Comparison of ENCODE assay signal across 18 cellular contexts in genomic region chr1:81128079-81128478, GRCh38.
DNase-seq lines count a peak whose midpoint lies in the region; ATAC-seq, FAIRE-seq and TF ChIP-seq lines count a peak whose summit lies in the region.
"Had no signal": no experiment of that assay in that cellular context is flagged by ENCODE, and none has a peak within 500 bp of the region (broad histone marks: within the 10 kb centered on the region; RNA-seq: fewer than 3 reads in every experiment).

No MANE protein-coding gene starts in this region.

- H3K27ac ChIP-seq in IMR-90 (ENCODE audit: insufficient read depth, low read length) (no peak overlapping the region), testis (no peak overlapping the region)
- H3K27ac ChIP-seq: BLaER1, C4-2B had no signal

- ATAC-seq in IMR-90 (ENCODE audit: low read depth): no peak
- ATAC-seq: CD8-positive, alpha-beta T cell had no signal

- TF ChIP-seq RAD21 in IMR-90 (IDR thresholded peaks at IDR 0.05; ENCODE audit: low read length): no peak

- DNase-seq in IMR-90 (no peak), NCI-H526 (lab: John Stamatoyannopoulos, UW) (peak; percentile 10 to 15), adipocyte (ENCODE audit: low read depth) (peak; percentile 29), frontal cortex (ENCODE audit: low spot score in 2 of 2) (no peak), NCI-H2107 treated with DMSO at 0.1 percent for 48 hours (lab: John Stamatoyannopoulos, UW; ENCODE audit: unreplicated experiment) (no peak), testis (no peak)
- DNase-seq: Caco-2; CD4-positive, CD25-positive, alpha-beta regulatory T cell; CD8-positive, alpha-beta T cell; DMS153; DND-41; H7; HCEC 1CT had no signal

- no peak overlapping the region for H2BK5ac ChIP-seq in IMR-90 (ENCODE audit: low read depth, low read length, poor library complexity, severe bottlenecking)

- in situ Hi-C loops in IMR-90 (cut with MboI; ENCODE audit: low sequenced_read_pairs): no loop called here

- CTCF ChIA-PET in IMR-90 (lab: Yijun Ruan, JAX): no interaction called here

- no peak overlapping the region for H2AFZ ChIP-seq in IMR-90 (replicated peaks; ENCODE audit: low read length, poor library complexity)

- H2BK120ac ChIP-seq in IMR-90 (ENCODE audit: low read depth, low read length): no peak overlapping the region

- no peak for FAIRE-seq in frontal cortex (lab: Jason Lieb, UNC)
- FAIRE-seq: G401.6, GM12892, H1 had no signal

- no peak overlapping the region for H3K14ac ChIP-seq in IMR-90 (replicated peaks; ENCODE audit: low read depth, low read length)

- WGBS in IMR-90 (ENCODE audit: extremely low coverage in 2 of 2, insufficient read length in 1 of 2), 2 experiments: no CpG with 5 or more reads among the region's 1 CpG
- WGBS in testis, 2 donors: 89 to 95% methylated on average over 1 of the region's 1 CpG

- no peak for TF ChIP-seq POLR2A in IMR-90 (IDR thresholded peaks at IDR 0.05; ENCODE audit: low read depth, low read length)
- TF ChIP-seq POLR2A in testis (IDR thresholded peaks at IDR 0.05): no peak

- H3K9me1 ChIP-seq in IMR-90 (ENCODE audit: insufficient read depth, low read length): 0 out of 2 replicates have a peak, but pooled peaks cover 4% of the 10 kb centered on the region

- no peaks in the 10 kb centered on the region for H3K9me3 ChIP-seq in IMR-90 (ENCODE audit: control insufficient read depth, insufficient read depth, low read length)
- H3K9me3 ChIP-seq in adipocyte (ENCODE audit: control insufficient read depth, low read length): no peaks in the 10 kb centered on the region
- no peaks in the 10 kb centered on the region for H3K9me3 ChIP-seq in testis
- H3K9me3 ChIP-seq: BLaER1, Caco-2 had no signal

- H3K18ac ChIP-seq in IMR-90 (ENCODE audit: low read depth, low read length): peak overlapping the region; percentile 85

- no peak overlapping the region for H3K4me3 ChIP-seq in IMR-90 (ENCODE audit: insufficient read depth, low read depth, low read length)
- no peak overlapping the region for H3K4me3 ChIP-seq in adipocyte (ENCODE audit: low read length)
- no peak overlapping the region for H3K4me3 ChIP-seq in testis
- H3K4me3 ChIP-seq: BLaER1 had no signal

- H3K9ac ChIP-seq in IMR-90 (ENCODE audit: low read depth, low read length) (no peak overlapping the region), adipocyte (ENCODE audit: low read length) (no peak overlapping the region)
- H3K9ac ChIP-seq: BLaER1 had no signal

- H3K56ac ChIP-seq in IMR-90 (ENCODE audit: extremely low read depth, insufficient read depth, low read length): no peak overlapping the region

- H4K91ac ChIP-seq in IMR-90 (ENCODE audit: insufficient read depth, low read depth, low read length): no peak overlapping the region

- no peak overlapping the region for H3K4me2 ChIP-seq in IMR-90 (ENCODE audit: low read depth, low read length)
- H3K4me2 ChIP-seq: BLaER1 had no signal

- H3K79me1 ChIP-seq in IMR-90 (ENCODE audit: low read depth in 1 of 2, low read length in 2 of 2): no peaks in the 10 kb centered on the region

- POLR2A ChIA-PET in IMR-90 (lab: Charles Lee; ENCODE audit: unreplicated experiment): no interaction called here

- intact Hi-C loops in IMR-90 (cut with micrococcal nuclease): no loop called here
- intact Hi-C loops in testis (cut with DNase I; ENCODE audit: low total_unique reads): no loop called here

- no peak overlapping the region for H2AK5ac ChIP-seq in IMR-90 (ENCODE audit: low read depth, low read length)

- no peak overlapping the region for H2BK15ac ChIP-seq in IMR-90 (ENCODE audit: low read depth, low read length)

- no peak overlapping the region for H3K4ac ChIP-seq in IMR-90 (ENCODE audit: low read depth, low read length)

- H4K8ac ChIP-seq in IMR-90 (ENCODE audit: low read depth in 2 of 2, low read length in 2 of 2): no peak overlapping the region; a peak in 1 of 4 replicates

- no TSS peak for BruUV-seq in IMR-90 (replicated peaks; lab: Mats Ljungman, UMichigan)

- no peak overlapping the region for H2BK20ac ChIP-seq in IMR-90 (ENCODE audit: low read depth, low read length)

- H3K4me1 ChIP-seq in IMR-90 (ENCODE audit: control insufficient read depth, insufficient read depth, low read length) (peaks cover 12% of the 10 kb centered on the region), adipocyte (ENCODE audit: control insufficient read depth, insufficient read depth, low read length) (no peaks in the 10 kb centered on the region), testis (no peaks in the 10 kb centered on the region)
- H3K4me1 ChIP-seq: BLaER1, Caco-2 had no signal

- no peak for TF ChIP-seq CTCF in IMR-90 (conservative IDR thresholded peaks at IDR 0.05; ENCODE audit: low read depth, low read length)
- TF ChIP-seq CTCF in testis (IDR thresholded peaks at IDR 0.05): no peak

- H3K27me3 ChIP-seq in IMR-90 (ENCODE audit: control insufficient read depth, insufficient read depth, low read length) (no peaks in the 10 kb centered on the region), adipocyte (replicated peaks; ENCODE audit: control insufficient read depth, insufficient read depth, low read length) (no peaks in the 10 kb centered on the region), testis (no peaks in the 10 kb centered on the region)
- H3K27me3 ChIP-seq: BLaER1 had no signal

- dilution Hi-C loops in IMR-90 (cut with HindIII; ENCODE audit: low sequenced_read_pairs, unreplicated experiment): no loop called here

- H3K23ac ChIP-seq in IMR-90 (ENCODE audit: low read depth, low read length): no peak overlapping the region

- no peak overlapping the region for H2AK9ac ChIP-seq in IMR-90 (replicated peaks; ENCODE audit: low read depth, low read length, poor library complexity)

- H4K5ac ChIP-seq in IMR-90 (ENCODE audit: low read depth, low read length): no peak overlapping the region; the same call in 1 of the 2 replicates

- H4K20me1 ChIP-seq in IMR-90 (ENCODE audit: insufficient read depth, low read length): no peaks in the 10 kb centered on the region
- H4K20me1 ChIP-seq: BLaER1 had no signal

- H3K36me3 ChIP-seq in IMR-90 (ENCODE audit: control insufficient read depth, insufficient read depth, low read length) (no peaks in the 10 kb centered on the region), adipocyte (ENCODE audit: control insufficient read depth, insufficient read depth, low read length, severe bottlenecking) (no peaks in the 10 kb centered on the region), testis (ENCODE audit: low read depth, missing control alignments) (no peaks in the 10 kb centered on the region)
- H3K36me3 ChIP-seq: BLaER1 had no signal

TF ChIP-seq in IMR-90, 13 proteins besides CTCF, POLR2A, EP300 and RAD21:
- TF ChIP-seq SMC3 (IDR thresholded peaks at IDR 0.05; ENCODE audit: low read depth, low read length) (no peak), FOS (IDR thresholded peaks at IDR 0.05; ENCODE audit: low read depth, low read length) (no peak), MAFK (IDR thresholded peaks at IDR 0.05; ENCODE audit: low read depth, low read length) (no peak), RCOR1 (IDR thresholded peaks at IDR 0.05; ENCODE audit: insufficient replicate concordance, low read length) (no peak), RFX5 (IDR thresholded peaks at IDR 0.05; ENCODE audit: low read depth, low read length) (no peak), NFE2L2 (IDR thresholded peaks at IDR 0.05; ENCODE audit: low read depth, low read length) (no peak), MAZ (IDR thresholded peaks at IDR 0.05; ENCODE audit: borderline replicate concordance, low read depth, low read length) (no peak), MXI1 (IDR thresholded peaks at IDR 0.05; ENCODE audit: borderline replicate concordance, low read depth, low read length) (no peak), CEBPB (IDR thresholded peaks at IDR 0.05; ENCODE audit: low read depth, low read length) (no peak), USF2 (IDR thresholded peaks at IDR 0.05; ENCODE audit: low read depth, low read length) (no peak), BHLHE40 (IDR thresholded peaks at IDR 0.05; ENCODE audit: low read depth, low read length) (no peak), CHD1 (IDR thresholded peaks at IDR 0.05; ENCODE audit: low read depth, low read length) (no peak), ELK1 (IDR thresholded peaks at IDR 0.05; ENCODE audit: borderline replicate concordance, low read depth, low read length) (no peak)

Comparison
In these comparisons a context has a peak if more than half of its experiments do, and no peak if none do; other contexts are left out.
1. DNase-seq: peak in NCI-H526 (2 of 2) and adipocyte (single experiment); none in IMR-90 (single experiment), frontal cortex (0 of 2), NCI-H2107 treated with DMSO at 0.1 percent for 48 hours (single experiment) and testis (single experiment).